Comparison of ENCODE assay signal across 9 cellular contexts in the genomic region with DNA sequence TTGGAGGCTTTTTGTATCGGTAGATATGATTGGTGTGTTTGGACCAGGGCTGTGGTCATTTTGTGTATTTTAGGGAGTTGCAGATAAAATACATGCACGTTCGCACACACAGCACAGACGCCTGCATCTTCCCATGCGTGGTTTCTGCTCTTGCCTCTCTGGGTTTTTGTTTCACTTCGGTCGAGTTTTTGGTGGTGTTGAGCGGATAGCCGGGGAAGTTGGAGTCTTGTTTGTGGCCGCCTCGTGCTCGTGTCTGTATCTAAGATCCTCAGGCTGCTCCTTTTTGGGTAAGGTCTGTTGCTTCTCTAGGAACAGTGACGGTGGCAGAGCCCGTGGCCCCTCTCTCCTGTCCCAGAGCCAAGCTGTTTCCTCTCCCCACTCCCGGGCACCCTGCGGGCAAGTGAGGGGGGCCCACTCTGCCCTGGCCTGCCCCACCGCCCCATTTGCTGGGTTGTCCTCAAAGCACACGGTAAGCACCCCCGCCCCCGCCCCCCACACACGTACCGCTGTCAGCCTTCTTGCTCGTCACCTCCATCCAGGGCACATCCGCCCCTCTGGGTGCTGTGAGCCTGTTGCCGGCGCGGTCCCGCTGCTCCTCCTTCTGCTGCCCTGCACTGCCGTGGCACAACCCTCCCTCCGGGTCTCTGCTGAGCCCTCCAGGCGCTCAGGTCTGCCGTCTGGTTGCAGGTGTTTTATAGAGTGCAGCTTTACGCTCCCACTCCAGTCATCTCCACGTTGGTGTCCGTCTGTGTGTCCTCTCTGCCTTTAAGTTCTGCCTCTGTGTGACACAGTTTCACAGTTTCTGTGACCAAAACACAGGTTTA. TPM values are rescaled to one million over a fixed set of nuclear protein-coding genes. Genes with fewer than 3 reads are reported as not detected.
DNase-seq lines count a peak whose midpoint lies in the region; ATAC-seq, FAIRE-seq and TF ChIP-seq lines count a peak whose summit lies in the region.
"Had no signal": no experiment of that assay in that cellular context is flagged by ENCODE, and none has a peak within 500 bp of the region (broad histone marks: within the 10 kb centered on the region; RNA-seq: fewer than 3 reads in every experiment).

No MANE protein-coding gene starts in this region.

- H3K4me3 ChIP-seq in GM08714 (ENCODE audit: low read length) (peak overlapping the region; percentile 87), kidney (ENCODE audit: low read length in 2 of 2) (peak overlapping the region; percentile 14 to 28)

- intact Hi-C loops in kidney (cut with DNase I): no loop called here

- H3K4me1 Mint-ChIP-seq in activated T-helper 17 cell treated with anti-CD3 and anti-CD28 coated beads, Interleukin-2, amount 50 U/mL, for 72 hours: peaks cover 46% of the 10 kb centered on the region

- no peak overlapping the region for H3K9ac ChIP-seq in kidney (ENCODE audit: low read length in 2 of 2)

- H3K27me3 Mint-ChIP-seq in activated T-helper 17 cell treated with anti-CD3 and anti-CD28 coated beads, Interleukin-2, amount 50 U/mL, for 72 hours: no peaks in the 10 kb centered on the region

- peak overlapping the region in 1 of 2 donors; percentile 9 for H3K27ac ChIP-seq in kidney (ENCODE audit: low read depth in 2 of 2, low read length in 2 of 2)

- H3K9me3 ChIP-seq in kidney (ENCODE audit: control insufficient read depth in 1 of 2, low read length in 2 of 2): no peaks in the 10 kb centered on the region

- peaks cover 28 to 30% of the 10 kb centered on the region in 2 donors for H3K4me1 ChIP-seq in kidney (ENCODE audit: control insufficient read depth in 1 of 2, insufficient read depth in 1 of 2, low read depth in 1 of 2, low read length in 2 of 2)

- H3K9me3 Mint-ChIP-seq in activated T-helper 17 cell treated with anti-CD3 and anti-CD28 coated beads, Interleukin-2, amount 50 U/mL, for 72 hours: peaks cover 6% of the 10 kb centered on the region

- H3K4me3 Mint-ChIP-seq in activated T-helper 17 cell treated with anti-CD3 and anti-CD28 coated beads, Interleukin-2, amount 50 U/mL, for 72 hours: peak overlapping the region; percentile 96

- H3K36me3 Mint-ChIP-seq in activated T-helper 17 cell treated with anti-CD3 and anti-CD28 coated beads, Interleukin-2, amount 50 U/mL, for 72 hours (ENCODE audit: low read depth): peaks cover 19% of the 10 kb centered on the region

- TF ChIP-seq CTCF in kidney (IDR thresholded peaks at IDR 0.05; ENCODE audit: borderline replicate concordance, extremely low read depth, insufficient read depth): no peak

- no peak for FAIRE-seq in kidney (lab: Jason Lieb, UNC)
- FAIRE-seq: endothelial cell of umbilical vein had no signal

- DNase-seq in MV-4-11 (lab: John Stamatoyannopoulos, UW): peak; percentile 27
- DNase-seq in kidney: peak; percentile 72
- peak; percentile 59 to 82 (median 73) for DNase-seq in stimulated activated naive CD4-positive, alpha-beta T cell (lab: John Stamatoyannopoulos, UW)
- DNase-seq in amygdala (lab: John Stamatoyannopoulos, UW): no peak
- no peak for DNase-seq in DMS114 treated with DMSO at 0.1 percent for 48 hours (lab: John Stamatoyannopoulos, UW; ENCODE audit: unreplicated experiment)

- peak; percentile 85 for ATAC-seq in activated T-helper 17 cell treated with anti-CD3 and anti-CD28 coated beads, Interleukin-2, amount 50 U/mL, for 72 hours (replicated peaks)
- no peak for ATAC-seq in GM18873 (IDR thresholded peaks at IDR 0.05; ENCODE audit: low FRiP score, unreplicated experiment)

- peak overlapping the region; percentile 92 for H3K27ac Mint-ChIP-seq in activated T-helper 17 cell treated with anti-CD3 and anti-CD28 coated beads, Interleukin-2, amount 50 U/mL, for 72 hours

- H3K36me3 ChIP-seq in kidney (ENCODE audit: control insufficient read depth in 1 of 2, insufficient read depth in 2 of 2, low read length in 2 of 2): no peaks in the 10 kb centered on the region

RNA-seq across cellular contexts. Expression of a gene that starts 51.9 kb away (rescaled TPM):
- 10 to 100 TPM; 44.8 to 100.0 TPM for total RNA-seq in activated T-helper 17 cell treated with anti-CD3 and anti-CD28 coated beads, Interleukin-2, amount 50 U/mL, for 72 hours
- 86.2 TPM for total RNA-seq in kidney
- polyA plus RNA-seq in kidney (ENCODE audit: insufficient read depth, low read depth, low replicate concordance): 40.3 TPM

Comparison
In these comparisons a context has a peak if more than half of its experiments do, and no peak if none do; other contexts are left out.
1. DNase-seq: peak in MV-4-11 (single experiment), kidney (single experiment) and stimulated activated naive CD4-positive, alpha-beta T cell (6 of 6); none in amygdala (0 of 56) and DMS114 treated with DMSO at 0.1 percent for 48 hours (single experiment).